Comparison of ENCODE assay signal across 12 cellular contexts in the genomic region with DNA sequence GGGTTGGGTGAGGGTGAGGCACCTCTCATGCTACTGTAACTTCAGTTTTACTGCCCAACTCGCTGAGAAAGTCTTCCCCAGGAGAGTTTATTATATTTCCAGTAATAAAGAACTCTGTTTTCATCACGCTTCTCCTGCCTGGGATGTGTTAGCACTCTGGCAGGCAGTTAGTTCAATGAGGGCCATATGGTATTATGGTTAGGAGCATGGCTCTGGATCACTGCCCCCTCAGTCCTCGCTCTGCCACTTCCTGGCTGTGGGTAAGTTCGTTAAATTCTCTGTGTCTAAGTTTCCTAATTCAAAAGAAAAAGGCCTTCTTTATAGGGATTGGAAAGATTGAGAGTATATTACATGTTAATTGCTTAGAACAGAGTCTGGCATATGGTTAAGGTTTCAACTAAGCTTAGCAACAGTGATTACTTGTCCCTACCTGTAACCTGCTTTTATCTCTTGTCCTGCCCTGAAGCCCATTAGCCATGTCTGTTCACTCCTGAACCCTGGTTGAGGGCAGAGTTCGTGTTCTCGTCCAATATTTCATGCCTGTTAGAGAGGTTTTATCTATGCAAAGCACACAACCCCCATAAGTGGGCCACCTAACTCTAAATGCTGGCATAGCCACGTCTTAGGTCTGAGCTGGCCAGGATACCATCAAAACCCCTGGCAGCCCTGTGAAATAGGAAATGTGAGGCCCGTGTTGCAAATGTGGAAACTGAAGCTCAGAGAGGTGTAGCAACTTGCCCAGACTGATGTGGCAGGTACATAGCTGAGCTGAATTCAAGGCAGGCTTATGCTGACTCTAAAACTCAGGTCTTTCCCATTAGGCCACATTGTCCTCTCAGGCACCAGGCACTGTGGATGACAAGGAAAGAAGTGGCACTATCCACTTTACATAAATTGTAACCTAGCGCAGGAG.
A peak's percentile ranks its signal among the peaks of the same experiment; 100 is the strongest.
DNase-seq lines count a peak whose midpoint lies in the region; ATAC-seq, FAIRE-seq and TF ChIP-seq lines count a peak whose summit lies in the region.
"Had no signal": no experiment of that assay in that cellular context is flagged by ENCODE, and none has a peak within 500 bp of the region (broad histone marks: within the 10 kb centered on the region; RNA-seq: fewer than 3 reads in every experiment).

No MANE protein-coding gene starts in this region.

- ATAC-seq in activated CD4-positive, CD25-positive, alpha-beta regulatory T cell treated with anti-CD3 and anti-CD28 coated beads, Interleukin-2, amount 50 U/mL, for 24 hours = no peak

- peak; percentile 78 to 82 for DNase-seq in AML-193 (lab: John Stamatoyannopoulos, UW)
- DNase-seq in GM12891 (ENCODE audit: insufficient read length, low spot score) = no peak
- DNase-seq in NCI-H82 (lab: John Stamatoyannopoulos, UW) = peak; percentile 78
- peak; percentile 10 for DNase-seq in islet precursor cell
- DNase-seq in stimulated activated CD4-positive, alpha-beta T cell treated with anti-CD3 and anti-CD28 coated beads, Interleukin-2, amount 100 ng/mL, for 48 hours = no peak
- no peak for DNase-seq in NCI-H1417 (lab: John Stamatoyannopoulos, UW)
- no peak for DNase-seq in stimulated activated CD4-positive, alpha-beta T cell treated with anti-CD3 and anti-CD28 coated beads, Interleukin-1b, Interleukin-23, amount 100 ng/mL, for 48 hours
- DNase-seq: activated effector memory CD4-positive, alpha-beta T cell treated with anti-CD3 and anti-CD28 coated beads, Interleukin-2, amount 50 U/mL, for 16 hours; NCI-H146; NCI-H510A treated with DMSO at 0.1 percent for 48 hours had no signal

- FAIRE-seq in GM12891 (lab: Jason Lieb, UNC) = peak; percentile 80
- FAIRE-seq: D721Med had no signal

- TF ChIP-seq POLR2A in GM12891 (IDR thresholded peaks at IDR 0.05; ENCODE audit: low read depth, low read length) = no peak

TF ChIP-seq in GM12891, 5 proteins besides CTCF, POLR2A, EP300 and RAD21:
- TF ChIP-seq POLR2AphosphoS5 (IDR thresholded peaks at IDR 0.05; ENCODE audit: low read depth, low read length) = no peak
- no peak for TF ChIP-seq PAX5 (IDR thresholded peaks at IDR 0.05; ENCODE audit: insufficient read depth, low read length, severe bottlenecking)
- no peak for TF ChIP-seq TAF1 (IDR thresholded peaks at IDR 0.05; ENCODE audit: low read depth, low read length)
- TF ChIP-seq SPI1 (IDR thresholded peaks at IDR 0.05; ENCODE audit: low read depth, low read length) = no peak
- no peak for TF ChIP-seq POU2F2 (IDR thresholded peaks at IDR 0.05; ENCODE audit: low read depth, low read length)

Comparison
In these comparisons a context has a peak if more than half of its experiments do, and no peak if none do; other contexts are left out.
1. DNase-seq: peak in AML-193 (2 of 2), NCI-H82 (single experiment) and islet precursor cell (single experiment); none in GM12891 (single experiment), stimulated activated CD4-positive, alpha-beta T cell treated with anti-CD3 and anti-CD28 coated beads, Interleukin-2, amount 100 ng/mL, for 48 hours (0 of 2), NCI-H1417 (0 of 3) and stimulated activated CD4-positive, alpha-beta T cell treated with anti-CD3 and anti-CD28 coated beads, Interleukin-1b, Interleukin-23, amount 100 ng/mL, for 48 hours (single experiment).